1 cellular context compared by ENCODE assay signal in the genomic region with DNA sequence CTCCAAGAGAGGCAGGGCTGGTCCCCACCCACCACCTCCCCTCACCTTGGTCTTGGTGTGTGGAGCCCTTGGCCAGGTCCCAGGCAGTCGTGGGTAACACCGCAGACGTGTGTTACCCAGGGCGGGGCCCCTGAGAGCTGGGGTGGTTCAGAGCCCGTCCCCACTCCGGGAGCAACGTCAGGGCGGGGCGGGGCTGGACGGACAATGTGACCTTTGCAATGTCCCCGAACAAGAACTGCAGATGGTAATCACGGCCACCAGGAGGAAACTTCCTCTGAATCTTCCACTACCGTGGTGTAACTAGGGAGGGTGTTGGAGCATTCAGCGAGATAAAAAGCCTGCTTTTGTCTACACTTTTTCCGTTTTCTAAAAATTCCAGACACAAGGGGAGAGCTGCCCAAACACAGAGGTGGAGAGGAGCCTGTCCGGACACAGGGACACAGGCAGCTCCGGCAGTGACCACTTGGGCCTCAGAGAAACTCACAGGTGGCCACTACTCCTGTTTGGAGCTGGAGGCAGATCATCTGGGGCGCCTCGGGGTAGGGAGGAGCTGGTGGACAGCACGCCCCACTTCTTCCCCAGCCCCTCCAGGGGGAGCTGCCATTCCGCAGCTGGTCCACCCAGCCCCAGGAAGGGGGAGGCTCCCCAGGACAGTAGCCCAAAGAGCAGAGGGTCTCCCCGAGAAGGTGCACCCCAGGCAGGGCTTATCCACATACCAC.
TF ChIP-seq lines count a peak whose summit lies in the region.

No MANE protein-coding gene starts in this region.

TF ChIP-seq in HepG2, 621 proteins besides CTCF, POLR2A, EP300 and RAD21 (continued from another document and continues in another):
- TF ChIP-seq, protein P1, sequence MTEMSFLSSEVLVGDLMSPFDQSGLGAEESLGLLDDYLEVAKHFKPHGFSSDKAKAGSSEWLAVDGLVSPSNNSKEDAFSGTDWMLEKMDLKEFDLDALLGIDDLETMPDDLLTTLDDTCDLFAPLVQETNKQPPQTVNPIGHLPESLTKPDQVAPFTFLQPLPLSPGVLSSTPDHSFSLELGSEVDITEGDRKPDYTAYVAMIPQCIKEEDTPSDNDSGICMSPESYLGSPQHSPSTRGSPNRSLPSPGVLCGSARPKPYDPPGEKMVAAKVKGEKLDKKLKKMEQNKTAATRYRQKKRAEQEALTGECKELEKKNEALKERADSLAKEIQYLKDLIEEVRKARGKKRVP (CRISPR knock-in tag; IDR thresholded peaks at IDR 0.05), result no peak
- TF ChIP-seq TBX2 (CRISPR knock-in tag; IDR thresholded peaks at IDR 0.05; ENCODE audit: borderline replicate concordance) (peak; percentile 54), PAX8 (CRISPR knock-in tag; IDR thresholded peaks at IDR 0.05; ENCODE audit: borderline replicate concordance) (no peak), RELA (CRISPR knock-in tag; IDR thresholded peaks at IDR 0.05) (no peak), KLF12 (CRISPR knock-in tag; IDR thresholded peaks at IDR 0.05; ENCODE audit: borderline replicate concordance) (no peak), ZNF432 (CRISPR knock-in tag; IDR thresholded peaks at IDR 0.05; ENCODE audit: borderline replicate concordance) (no peak), MTA1 (CRISPR knock-in tag; IDR thresholded peaks at IDR 0.05; ENCODE audit: borderline replicate concordance) (0 out of 2 replicates have a peak, but pooled peaks have one; percentile 56), RFX3 (CRISPR knock-in tag; IDR thresholded peaks at IDR 0.05) (no peak), NFKB2 (CRISPR knock-in tag; IDR thresholded peaks at IDR 0.05; ENCODE audit: borderline replicate concordance) (peak; percentile 36; the same call in 1 of the 2 replicates), NR2F6 (IDR thresholded peaks at IDR 0.05) (peak; percentile 66; the same call in 1 of the 2 replicates), NR2F6 (CRISPR knock-in tag; IDR thresholded peaks at IDR 0.05) (peak; percentile 86), ZNF879 (CRISPR knock-in tag; IDR thresholded peaks at IDR 0.05) (no peak), ZNF7 (CRISPR knock-in tag; IDR thresholded peaks at IDR 0.05) (no peak), PRPF4 (IDR thresholded peaks at IDR 0.05; ENCODE audit: low read depth, low read length, poor library complexity, severe bottlenecking) (no peak), YEATS2 (CRISPR knock-in tag; IDR thresholded peaks at IDR 0.05; ENCODE audit: borderline replicate concordance) (no peak), EZH2 (conservative IDR thresholded peaks at IDR 0.05; ENCODE audit: low read depth, low read length) (no peak), NR1H2 (CRISPR knock-in tag; IDR thresholded peaks at IDR 0.05; ENCODE audit: borderline replicate concordance, low read depth) (no peak), HOXA5 (CRISPR knock-in tag; IDR thresholded peaks at IDR 0.05) (no peak), RFXANK (CRISPR knock-in tag; IDR thresholded peaks at IDR 0.05) (no peak), SAFB2 (CRISPR knock-in tag; IDR thresholded peaks at IDR 0.05; ENCODE audit: borderline replicate concordance, low read depth) (no peak), ZZZ3 (CRISPR knock-in tag; IDR thresholded peaks at IDR 0.05; ENCODE audit: borderline replicate concordance) (peak; percentile 19), ZNF335 (CRISPR knock-in tag; IDR thresholded peaks at IDR 0.05) (no peak; the same call in 1 of the 2 replicates), MAZ (IDR thresholded peaks at IDR 0.05; ENCODE audit: borderline replicate concordance, low read depth, low read length) (no peak), MAZ (CRISPR knock-in tag; IDR thresholded peaks at IDR 0.05; ENCODE audit: low read depth) (peak; percentile 75; the same call in 1 of the 2 replicates), MBNL3 (CRISPR knock-in tag; conservative IDR thresholded peaks at IDR 0.05) (no peak), ZNF577 (CRISPR knock-in tag; IDR thresholded peaks at IDR 0.05; ENCODE audit: borderline replicate concordance, low read depth) (no peak), GATAD1 (CRISPR knock-in tag; IDR thresholded peaks at IDR 0.05) (0 out of 2 replicates have a peak, but pooled peaks have one; percentile 5), CREB1 (IDR thresholded peaks at IDR 0.05) (no peak), CREB1 (CRISPR knock-in tag; IDR thresholded peaks at IDR 0.05) (no peak), ZNF33B (CRISPR knock-in tag; IDR thresholded peaks at IDR 0.05) (no peak), ZNF549 (CRISPR knock-in tag; IDR thresholded peaks at IDR 0.05) (no peak), ARNT2 (CRISPR knock-in tag; IDR thresholded peaks at IDR 0.05; ENCODE audit: low read depth) (no peak), DMAP1 (CRISPR knock-in tag; IDR thresholded peaks at IDR 0.05) (no peak; the same call in 1 of the 2 replicates), FOXK1 (CRISPR knock-in tag; IDR thresholded peaks at IDR 0.05; ENCODE audit: borderline replicate concordance, low read depth) (0 out of 2 replicates have a peak, but pooled peaks have one; percentile 3), DNMT3B (CRISPR knock-in tag; conservative IDR thresholded peaks at IDR 0.05) (peak; percentile 76; the same call in 1 of the 2 replicates), AGO2 (optimal IDR thresholded peaks at IDR 0.05; ENCODE audit: low read depth, low read length) (no peak), ZNF367 (CRISPR knock-in tag; IDR thresholded peaks at IDR 0.05; ENCODE audit: borderline replicate concordance) (no peak), ZMYM3 (CRISPR knock-in tag; IDR thresholded peaks at IDR 0.05) (no peak; the same call in 1 of the 2 replicates), ZNF263 (CRISPR knock-in tag; IDR thresholded peaks at IDR 0.05) (peak; percentile 64), NRL (CRISPR knock-in tag; IDR thresholded peaks at IDR 0.05; ENCODE audit: borderline replicate concordance) (0 out of 2 replicates have a peak, but pooled peaks have one; percentile 41), SIN3A (IDR thresholded peaks at IDR 0.05; ENCODE audit: borderline replicate concordance, low read depth, low read length) (no peak), WIZ (CRISPR knock-in tag; IDR thresholded peaks at IDR 0.05) (no peak), TMF1 (CRISPR knock-in tag; IDR thresholded peaks at IDR 0.05; ENCODE audit: low read depth) (no peak), NR3C1 (CRISPR knock-in tag; IDR thresholded peaks at IDR 0.05) (no peak), ZNF709 (CRISPR knock-in tag; IDR thresholded peaks at IDR 0.05) (peak; percentile 56; the same call in 1 of the 2 replicates), ZNF678 (CRISPR knock-in tag; IDR thresholded peaks at IDR 0.05) (no peak), AGO1 (IDR thresholded peaks at IDR 0.05; ENCODE audit: low read depth, low read length, poor library complexity, severe bottlenecking) (no peak), ATF1 (CRISPR knock-in tag; IDR thresholded peaks at IDR 0.05) (no peak), ZMAT3 (CRISPR knock-in tag; conservative IDR thresholded peaks at IDR 0.05) (no peak), TAF1 (CRISPR knock-in tag; IDR thresholded peaks at IDR 0.05) (no peak; the same call in 1 of the 2 replicates), ZNF773 (CRISPR knock-in tag; IDR thresholded peaks at IDR 0.05; ENCODE audit: borderline replicate concordance) (no peak)
- TF ChIP-seq, protein P2, sequence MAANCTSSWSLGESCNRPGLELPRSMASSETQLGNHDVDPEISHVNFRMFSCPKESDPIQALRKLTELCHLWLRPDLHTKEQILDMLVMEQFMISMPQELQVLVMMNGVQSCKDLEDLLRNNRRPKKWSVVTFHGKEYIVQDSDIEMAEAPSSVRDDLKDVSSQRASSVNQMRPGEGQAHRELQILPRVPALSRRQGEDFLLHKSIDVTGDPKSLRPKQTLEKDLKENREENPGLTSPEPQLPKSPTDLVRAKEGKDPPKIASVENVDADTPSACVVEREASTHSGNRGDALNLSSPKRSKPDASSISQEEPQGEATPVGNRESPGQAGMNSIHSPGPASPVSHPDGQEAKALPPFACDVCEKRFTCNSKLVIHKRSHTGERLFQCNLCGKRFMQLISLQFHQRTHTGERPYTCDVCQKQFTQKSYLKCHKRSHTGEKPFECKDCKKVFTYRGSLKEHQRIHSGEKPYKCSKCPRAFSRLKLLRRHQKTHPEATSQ (CRISPR knock-in tag; IDR thresholded peaks at IDR 0.05; ENCODE audit: borderline replicate concordance), result no peak
- TF ChIP-seq, protein P3, sequence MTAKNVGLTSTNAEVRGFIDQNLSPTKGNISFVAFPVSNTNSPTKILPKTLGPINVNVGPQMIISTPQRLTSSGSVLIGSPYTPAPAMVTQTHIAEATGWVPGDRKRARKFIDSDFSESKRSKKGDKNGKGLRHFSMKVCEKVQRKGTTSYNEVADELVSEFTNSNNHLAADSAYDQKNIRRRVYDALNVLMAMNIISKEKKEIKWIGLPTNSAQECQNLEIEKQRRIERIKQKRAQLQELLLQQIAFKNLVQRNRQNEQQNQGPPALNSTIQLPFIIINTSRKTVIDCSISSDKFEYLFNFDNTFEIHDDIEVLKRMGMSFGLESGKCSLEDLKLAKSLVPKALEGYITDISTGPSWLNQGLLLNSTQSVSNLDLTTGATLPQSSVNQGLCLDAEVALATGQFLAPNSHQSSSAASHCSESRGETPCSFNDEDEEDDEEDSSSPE (CRISPR knock-in tag; IDR thresholded peaks at IDR 0.05), result peak; percentile 37; the same call in 1 of the 2 replicates
- TF ChIP-seq, protein P4, sequence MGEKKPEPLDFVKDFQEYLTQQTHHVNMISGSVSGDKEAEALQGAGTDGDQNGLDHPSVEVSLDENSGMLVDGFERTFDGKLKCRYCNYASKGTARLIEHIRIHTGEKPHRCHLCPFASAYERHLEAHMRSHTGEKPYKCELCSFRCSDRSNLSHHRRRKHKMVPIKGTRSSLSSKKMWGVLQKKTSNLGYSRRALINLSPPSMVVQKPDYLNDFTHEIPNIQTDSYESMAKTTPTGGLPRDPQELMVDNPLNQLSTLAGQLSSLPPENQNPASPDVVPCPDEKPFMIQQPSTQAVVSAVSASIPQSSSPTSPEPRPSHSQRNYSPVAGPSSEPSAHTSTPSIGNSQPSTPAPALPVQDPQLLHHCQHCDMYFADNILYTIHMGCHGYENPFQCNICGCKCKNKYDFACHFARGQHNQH (CRISPR knock-in tag; IDR thresholded peaks at IDR 0.05), result peak; percentile 57; the same call in 1 of the 2 replicates
- TF ChIP-seq, protein P5, sequence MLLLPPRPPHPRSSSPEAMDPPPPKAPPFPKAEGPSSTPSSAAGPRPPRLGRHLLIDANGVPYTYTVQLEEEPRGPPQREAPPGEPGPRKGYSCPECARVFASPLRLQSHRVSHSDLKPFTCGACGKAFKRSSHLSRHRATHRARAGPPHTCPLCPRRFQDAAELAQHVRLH (CRISPR knock-in tag; IDR thresholded peaks at IDR 0.05; ENCODE audit: borderline replicate concordance, low read depth), result peak; percentile 79; the same call in 1 of the 2 replicates
- TF ChIP-seq, protein P6, sequence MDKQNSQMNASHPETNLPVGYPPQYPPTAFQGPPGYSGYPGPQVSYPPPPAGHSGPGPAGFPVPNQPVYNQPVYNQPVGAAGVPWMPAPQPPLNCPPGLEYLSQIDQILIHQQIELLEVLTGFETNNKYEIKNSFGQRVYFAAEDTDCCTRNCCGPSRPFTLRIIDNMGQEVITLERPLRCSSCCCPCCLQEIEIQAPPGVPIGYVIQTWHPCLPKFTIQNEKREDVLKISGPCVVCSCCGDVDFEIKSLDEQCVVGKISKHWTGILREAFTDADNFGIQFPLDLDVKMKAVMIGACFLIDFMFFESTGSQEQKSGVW (CRISPR knock-in tag; IDR thresholded peaks at IDR 0.05; ENCODE audit: borderline replicate concordance), result no peak
- TF ChIP-seq, protein P7, sequence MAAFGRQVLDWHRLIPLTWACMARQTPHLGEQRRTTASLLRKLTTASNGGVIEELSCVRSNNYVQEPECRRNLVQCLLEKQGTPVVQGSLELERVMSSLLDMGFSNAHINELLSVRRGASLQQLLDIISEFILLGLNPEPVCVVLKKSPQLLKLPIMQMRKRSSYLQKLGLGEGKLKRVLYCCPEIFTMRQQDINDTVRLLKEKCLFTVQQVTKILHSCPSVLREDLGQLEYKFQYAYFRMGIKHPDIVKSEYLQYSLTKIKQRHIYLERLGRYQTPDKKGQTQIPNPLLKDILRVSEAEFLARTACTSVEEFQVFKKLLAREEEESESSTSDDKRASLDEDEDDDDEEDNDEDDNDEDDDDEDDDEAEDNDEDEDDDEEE (CRISPR knock-in tag; IDR thresholded peaks at IDR 0.05), result peak; percentile 80; the same call in 1 of the 2 replicates
- TF ChIP-seq, protein P8, sequence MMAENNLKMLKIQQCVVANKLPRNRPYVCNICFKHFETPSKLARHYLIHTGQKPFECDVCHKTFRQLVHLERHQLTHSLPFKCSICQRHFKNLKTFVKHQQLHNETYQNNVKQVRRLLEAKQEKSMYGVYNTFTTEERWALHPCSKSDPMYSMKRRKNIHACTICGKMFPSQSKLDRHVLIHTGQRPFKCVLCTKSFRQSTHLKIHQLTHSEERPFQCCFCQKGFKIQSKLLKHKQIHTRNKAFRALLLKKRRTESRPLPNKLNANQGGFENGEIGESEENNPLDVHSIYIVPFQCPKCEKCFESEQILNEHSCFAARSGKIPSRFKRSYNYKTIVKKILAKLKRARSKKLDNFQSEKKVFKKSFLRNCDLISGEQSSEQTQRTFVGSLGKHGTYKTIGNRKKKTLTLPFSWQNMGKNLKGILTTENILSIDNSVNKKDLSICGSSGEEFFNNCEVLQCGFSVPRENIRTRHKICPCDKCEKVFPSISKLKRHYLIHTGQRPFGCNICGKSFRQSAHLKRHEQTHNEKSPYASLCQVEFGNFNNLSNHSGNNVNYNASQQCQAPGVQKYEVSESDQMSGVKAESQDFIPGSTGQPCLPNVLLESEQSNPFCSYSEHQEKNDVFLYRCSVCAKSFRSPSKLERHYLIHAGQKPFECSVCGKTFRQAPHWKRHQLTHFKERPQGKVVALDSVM (CRISPR knock-in tag; IDR thresholded peaks at IDR 0.05), result peak; percentile 42; the same call in 1 of the 2 replicates
- TF ChIP-seq, protein P9, sequence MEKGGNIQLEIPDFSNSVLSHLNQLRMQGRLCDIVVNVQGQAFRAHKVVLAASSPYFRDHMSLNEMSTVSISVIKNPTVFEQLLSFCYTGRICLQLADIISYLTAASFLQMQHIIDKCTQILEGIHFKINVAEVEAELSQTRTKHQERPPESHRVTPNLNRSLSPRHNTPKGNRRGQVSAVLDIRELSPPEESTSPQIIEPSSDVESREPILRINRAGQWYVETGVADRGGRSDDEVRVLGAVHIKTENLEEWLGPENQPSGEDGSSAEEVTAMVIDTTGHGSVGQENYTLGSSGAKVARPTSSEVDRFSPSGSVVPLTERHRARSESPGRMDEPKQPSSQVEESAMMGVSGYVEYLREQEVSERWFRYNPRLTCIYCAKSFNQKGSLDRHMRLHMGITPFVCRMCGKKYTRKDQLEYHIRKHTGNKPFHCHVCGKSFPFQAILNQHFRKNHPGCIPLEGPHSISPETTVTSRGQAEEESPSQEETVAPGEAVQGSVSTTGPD (CRISPR knock-in tag; IDR thresholded peaks at IDR 0.05), result no peak
